Comparison of ENCODE assay signal across 9 cellular contexts in the genomic region with DNA sequence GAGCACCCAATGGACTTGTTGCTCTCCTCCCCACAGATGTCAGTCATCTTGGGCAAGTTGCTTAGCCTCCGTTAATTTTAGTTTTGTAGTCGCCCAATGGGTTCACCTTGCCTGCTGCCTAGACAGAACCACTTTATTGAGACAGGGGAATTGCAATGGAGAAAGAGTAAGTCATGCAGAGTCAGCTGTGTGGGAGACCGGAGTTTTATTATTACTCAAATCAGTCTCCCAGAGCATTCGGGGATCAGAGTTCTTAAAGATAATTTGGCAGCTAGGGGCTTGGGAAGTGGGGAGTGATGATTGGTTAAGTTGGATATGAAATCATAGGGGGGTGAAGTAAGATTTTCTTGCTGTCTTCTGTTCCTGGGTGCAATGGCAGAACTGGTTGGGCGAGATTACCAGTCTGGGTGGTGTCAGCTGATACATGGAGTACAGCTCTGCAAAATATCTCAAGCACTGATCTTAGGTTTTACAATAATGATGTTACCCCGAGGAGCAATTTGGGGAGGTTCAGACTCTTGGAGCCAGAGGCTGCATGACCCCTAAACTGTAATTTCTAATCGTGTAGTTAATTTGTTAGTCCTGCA. TPM values are rescaled to one million over a fixed set of nuclear protein-coding genes. Genes with fewer than 3 reads are reported as not detected.
DNase-seq lines count a peak whose midpoint lies in the region; ATAC-seq and TF ChIP-seq lines count a peak whose summit lies in the region.
"Had no signal": no experiment of that assay in that cellular context is flagged by ENCODE, and none has a peak within 500 bp of the region (broad histone marks: within the 10 kb centered on the region; RNA-seq: fewer than 3 reads in every experiment).

No MANE protein-coding gene starts in this region.

- peak; percentile 31 for DNase-seq in stimulated activated CD4-positive, alpha-beta T cell treated with anti-CD3 and anti-CD28 coated beads, Interleukin-1b, Interleukin-23, amount 100 ng/mL, for 48 hours
- no peak for DNase-seq in stimulated activated CD4-positive, alpha-beta T cell treated with anti-CD3 and anti-CD28 coated beads, Interleukin-2, amount 100 ng/mL, for 48 hours
- DNase-seq in T-helper 17 cell = no peak
- peak; percentile 15 to 60 for DNase-seq in erythroblast (lab: John Stamatoyannopoulos, UW)
- peak; percentile 37 for DNase-seq in transverse colon
- no peak for DNase-seq in hypothalamus (lab: John Stamatoyannopoulos, UW)
- DNase-seq in stimulated activated CD8-positive, alpha-beta memory T cell treated with anti-CD3 and anti-CD28 coated beads, Interleukin-4, amount 100 ng/mL, for 48 hours = no peak
- no peak for DNase-seq in NCI-H1417 treated with DMSO at 0.1 percent for 48 hours (lab: John Stamatoyannopoulos, UW)
- DNase-seq: NCI-H2081 had no signal

- H3K27ac ChIP-seq in transverse colon = peak overlapping the region; percentile 66 to 82 (median 73)

- peaks cover 15% of the 10 kb centered on the region for H3K36me3 Mint-ChIP-seq in T-helper 17 cell (ENCODE audit: low read depth)

- peak overlapping the region; percentile 84 for H3K4me3 Mint-ChIP-seq in T-helper 17 cell

- H3K9me3 ChIP-seq in T-helper 17 cell (ENCODE audit: control insufficient read depth, low read length, poor library complexity, severe bottlenecking) = no peaks in the 10 kb centered on the region
- no peaks in the 10 kb centered on the region for H3K9me3 ChIP-seq in transverse colon

- whole genome bisulfite sequencing in transverse colon (ENCODE audit: low coverage in 1 of 2), 2 donors = 67 to 75% methylated on average over 5 to 7 of the region's 7 CpGs

- no peak for ATAC-seq in T-helper 17 cell

- TF ChIP-seq CTCF in transverse colon (IDR thresholded peaks at IDR 0.05) = no peak

- H3K27me3 ChIP-seq in transverse colon = no peaks in the 10 kb centered on the region

- H3K4me1 Mint-ChIP-seq in T-helper 17 cell = peaks cover 80% of the 10 kb centered on the region

- no peak overlapping the region for H3K4me3 ChIP-seq in transverse colon

- in situ Hi-C loops in transverse colon (cut with MboI; ENCODE audit: low pct_ligation_motif_present in 1 of 4, low pct_unique_long_range_greater_than_20kb in 1 of 4, low sequenced_read_pairs in 3 of 4) = loop anchor here in 1 of 4 donors (10.0 kb wide), 1 partner anchor 46 kb away; a partner anchor contains a TSS

- no peak for TF ChIP-seq EP300 in transverse colon (IDR thresholded peaks at IDR 0.05; ENCODE audit: low read depth)

- H3K27me3 Mint-ChIP-seq in T-helper 17 cell = no peaks in the 10 kb centered on the region

- H3K27ac Mint-ChIP-seq in T-helper 17 cell = peak overlapping the region; percentile 99

- H3K4me1 ChIP-seq in transverse colon = peaks cover 14 to 79% (median 45%) of the 10 kb centered on the region in 4 donors

- no peaks in the 10 kb centered on the region for H3K36me3 ChIP-seq in transverse colon

- TF ChIP-seq POLR2A in erythroblast (IDR thresholded peaks at IDR 0.05; ENCODE audit: low read length) = no peak
- no peak for TF ChIP-seq POLR2A in transverse colon (IDR thresholded peaks at IDR 0.05)

- intact Hi-C loops in transverse colon (cut with DNase I; ENCODE audit: low total_unique reads) = no loop called here

RNA-seq across cellular contexts. Expression of a gene that starts 50.2 kb away (rescaled TPM):
- total RNA-seq in T-helper 17 cell (100 to 1,000 TPM; 262 to 265 TPM), transverse colon (100 to 1,000 TPM in 3 of 4 donors, 10 to 100 TPM in 1; 36.8 to 139 (median 117) TPM)

Comparison
In these comparisons a context has a peak if more than half of its experiments do, and no peak if none do; other contexts are left out.
1. DNase-seq: peak in stimulated activated CD4-positive, alpha-beta T cell treated with anti-CD3 and anti-CD28 coated beads, Interleukin-1b, Interleukin-23, amount 100 ng/mL, for 48 hours (single experiment), erythroblast (2 of 2) and transverse colon (single experiment); none in stimulated activated CD4-positive, alpha-beta T cell treated with anti-CD3 and anti-CD28 coated beads, Interleukin-2, amount 100 ng/mL, for 48 hours (0 of 2), T-helper 17 cell (0 of 3), hypothalamus (0 of 51), stimulated activated CD8-positive, alpha-beta memory T cell treated with anti-CD3 and anti-CD28 coated beads, Interleukin-4, amount 100 ng/mL, for 48 hours (single experiment) and NCI-H1417 treated with DMSO at 0.1 percent for 48 hours (single experiment).